In the genomic region with DNA sequence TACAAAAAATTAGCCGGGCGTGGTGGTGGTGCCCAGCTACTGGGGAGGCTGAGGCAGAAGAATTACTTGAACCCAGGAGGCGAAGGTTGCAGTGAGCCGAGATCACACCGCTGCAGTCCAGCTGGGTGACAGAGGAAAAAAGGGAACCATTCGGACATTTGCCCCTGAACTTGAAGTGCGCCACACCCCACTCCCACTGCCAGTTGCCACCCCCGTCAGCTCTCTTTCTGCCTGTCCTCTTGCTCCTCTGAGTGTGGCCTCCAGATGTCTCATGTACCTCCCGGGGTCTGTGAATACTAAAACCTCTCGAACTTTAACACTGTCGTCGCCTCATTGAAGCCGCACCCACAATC, we compare ENCODE assay signal across 17 cellular contexts. TPM values are rescaled to one million over a fixed set of nuclear protein-coding genes. Genes with fewer than 3 reads are reported as not detected.
DNase-seq lines count a peak whose midpoint lies in the region; ATAC-seq and TF ChIP-seq lines count a peak whose summit lies in the region.
"Had no signal": no experiment of that assay in that cellular context is flagged by ENCODE, and none has a peak within 500 bp of the region (broad histone marks: within the 10 kb centered on the region; RNA-seq: fewer than 3 reads in every experiment).

No MANE protein-coding gene starts in this region.

- peak overlapping the region; percentile 2 for H2AFZ ChIP-seq in IMR-90 (replicated peaks; ENCODE audit: low read length, poor library complexity)

- BruUV-seq in IMR-90 (replicated peaks; lab: Mats Ljungman, UMichigan), result no TSS peak

- no peak overlapping the region for H3K4me3 ChIP-seq in IMR-90 (ENCODE audit: insufficient read depth, low read depth, low read length)
- H3K4me3 ChIP-seq in colonic mucosa, result no peak overlapping the region
- H3K4me3 ChIP-seq in lower lobe of right lung, result peak overlapping the region; percentile 10
- H3K4me3 ChIP-seq in stomach, result no peak overlapping the region
- H3K4me3 ChIP-seq: BLaER1 had no signal

- POLR2A ChIA-PET in IMR-90 (lab: Charles Lee; ENCODE audit: unreplicated experiment), result no interaction called here

- no peaks in the 10 kb centered on the region for H4K20me1 ChIP-seq in IMR-90 (ENCODE audit: insufficient read depth, low read length)
- H4K20me1 ChIP-seq: BLaER1 had no signal

- no peak overlapping the region for H4K8ac ChIP-seq in IMR-90 (ENCODE audit: low read depth in 2 of 2, low read length in 2 of 2)

- dilution Hi-C loops in IMR-90 (cut with HindIII; ENCODE audit: low sequenced_read_pairs, unreplicated experiment), result no loop called here

- H2AK5ac ChIP-seq in IMR-90 (ENCODE audit: low read depth, low read length), result no peak overlapping the region

- no peak overlapping the region for H2BK20ac ChIP-seq in IMR-90 (ENCODE audit: low read depth, low read length)

- H3K23ac ChIP-seq in IMR-90 (ENCODE audit: low read depth, low read length), result no peak overlapping the region

- no peaks in the 10 kb centered on the region for H3K36me3 ChIP-seq in IMR-90 (ENCODE audit: control insufficient read depth, insufficient read depth, low read length)
- no peaks in the 10 kb centered on the region for H3K36me3 ChIP-seq in colonic mucosa
- H3K36me3 ChIP-seq in lower lobe of right lung, result no peaks in the 10 kb centered on the region
- no peaks in the 10 kb centered on the region for H3K36me3 ChIP-seq in stomach
- H3K36me3 ChIP-seq: BLaER1 had no signal

- H3K9ac ChIP-seq in IMR-90 (ENCODE audit: low read depth, low read length) (no peak overlapping the region; the same call in 1 of the 2 replicates), colonic mucosa (ENCODE audit: low read depth in 2 of 2, low read length in 2 of 2) (no peak overlapping the region)
- H3K9ac ChIP-seq: BLaER1 had no signal

- TF ChIP-seq CTCF in IMR-90 (conservative IDR thresholded peaks at IDR 0.05; ENCODE audit: low read depth, low read length) (no peak), colonic mucosa (IDR thresholded peaks at IDR 0.05) (no peak), lower lobe of right lung (IDR thresholded peaks at IDR 0.05) (no peak), stomach (IDR thresholded peaks at IDR 0.05) (no peak)

- DNase-seq in IMR-90 (no peak), colonic mucosa (no peak), lower lobe of right lung (peak; percentile 70), stomach (no peak), NCI-H524 treated with DMSO at 0.1 percent for 48 hours (lab: John Stamatoyannopoulos, UW) (no peak), OCI-M2 (lab: John Stamatoyannopoulos, UW; ENCODE audit: unreplicated experiment) (no peak), GDM1 (lab: John Stamatoyannopoulos, UW) (no peak), hippocampal formation (lab: John Stamatoyannopoulos, UW) (no peak)
- DNase-seq: activated CD4-positive, alpha-beta T cell treated with anti-CD3 and anti-CD28 coated beads, Interleukin-2, amount 10 ng/mL, durations not matched to agents 7 days and 5 days; naive B cell; stimulated activated CD4-positive, alpha-beta T cell treated with anti-CD3 and anti-CD28 coated beads, Interleukin-15, amount 100 ng/mL, for 24 hours; stimulated activated CD8-positive, alpha-beta memory T cell treated with anti-CD3 and anti-CD28 coated beads, Interleukin-4, amount 100 ng/mL, for 48 hours; T-cell had no signal

- H3K56ac ChIP-seq in IMR-90 (ENCODE audit: extremely low read depth, insufficient read depth, low read length), result no peak overlapping the region

- H3K9me1 ChIP-seq in IMR-90 (ENCODE audit: insufficient read depth, low read length), result no peaks in the 10 kb centered on the region

- H3K79me1 ChIP-seq in IMR-90 (ENCODE audit: low read depth in 1 of 2, low read length in 2 of 2), result no peaks in the 10 kb centered on the region

- no CpG with 5 or more reads among the region's 13 CpGs for WGBS in IMR-90 (ENCODE audit: extremely low coverage in 2 of 2, insufficient read length in 1 of 2), 2 experiments
- WGBS in stomach, 5 donors, result 71 to 83% (median 80%) methylated on average over 13 of the region's 13 CpGs

- no peak overlapping the region for H3K18ac ChIP-seq in IMR-90 (ENCODE audit: low read depth, low read length)

- H4K5ac ChIP-seq in IMR-90 (ENCODE audit: low read depth, low read length), result no peak overlapping the region

- H3K4me1 ChIP-seq in IMR-90 (ENCODE audit: control insufficient read depth, insufficient read depth, low read length) (peaks cover 5% of the 10 kb centered on the region), colonic mucosa (no peaks in the 10 kb centered on the region), lower lobe of right lung (peaks cover 35% of the 10 kb centered on the region), stomach (peaks cover 0 to 16% (median 0%) of the 10 kb centered on the region in 4 donors)

- CTCF ChIA-PET in IMR-90 (lab: Yijun Ruan, JAX), result interaction anchor here (0.6 to 1.3 kb wide), 2 partner anchors 21 to 63 kb away, joined by 3 to 4 read pairs; no protein-coding TSS in a partner anchor

- ATAC-seq in IMR-90 (ENCODE audit: low read depth) (no peak; the same call in 1 of the 2 replicates), lower lobe of right lung (peak; percentile 61 to 70)
- ATAC-seq: T-cell had no signal

- 0 out of 2 replicates have a peak overlapping the region, but pooled peaks have one; percentile 13 for H3K4me2 ChIP-seq in IMR-90 (ENCODE audit: low read depth, low read length)
- H3K4me2 ChIP-seq: BLaER1 had no signal

- TF ChIP-seq EP300 in stomach (IDR thresholded peaks at IDR 0.05), result no peak

- no peak overlapping the region for H3K4ac ChIP-seq in IMR-90 (ENCODE audit: low read depth, low read length)

- H3K9me3 ChIP-seq in IMR-90 (ENCODE audit: control insufficient read depth, insufficient read depth, low read length) (no peaks in the 10 kb centered on the region), colonic mucosa (no peaks in the 10 kb centered on the region), lower lobe of right lung (no peaks in the 10 kb centered on the region), stomach (peaks cover 0 to 6% (median 0%) of the 10 kb centered on the region in 4 donors)

- no peak overlapping the region for H2BK5ac ChIP-seq in IMR-90 (ENCODE audit: low read depth, low read length, poor library complexity, severe bottlenecking)

- no peak overlapping the region for H2AK9ac ChIP-seq in IMR-90 (replicated peaks; ENCODE audit: low read depth, low read length, poor library complexity)

- H4K91ac ChIP-seq in IMR-90 (ENCODE audit: insufficient read depth, low read depth, low read length), result no peak overlapping the region

- no peaks in the 10 kb centered on the region for H3K27me3 ChIP-seq in IMR-90 (ENCODE audit: control insufficient read depth, insufficient read depth, low read length)
- H3K27me3 ChIP-seq in colonic mucosa, result no peaks in the 10 kb centered on the region
- H3K27me3 ChIP-seq in lower lobe of right lung (ENCODE audit: low read depth), result no peaks in the 10 kb centered on the region
- no peaks in the 10 kb centered on the region for H3K27me3 ChIP-seq in stomach
- H3K27me3 ChIP-seq: BLaER1 had no signal

- no peak overlapping the region for H3K14ac ChIP-seq in IMR-90 (replicated peaks; ENCODE audit: low read depth, low read length)

- H3K27ac ChIP-seq in IMR-90 (ENCODE audit: insufficient read depth, low read length) (no peak overlapping the region), colonic mucosa (peak overlapping the region; percentile 65), lower lobe of right lung (peak overlapping the region; percentile 88), stomach (peak overlapping the region in 4 of 5 donors; percentile 43 to 68 (median 60))
- H3K27ac ChIP-seq: BLaER1 had no signal

- H2BK15ac ChIP-seq in IMR-90 (ENCODE audit: low read depth, low read length), result no peak overlapping the region

- no peak for TF ChIP-seq RAD21 in IMR-90 (IDR thresholded peaks at IDR 0.05; ENCODE audit: low read length)

- intact Hi-C loops in IMR-90 (cut with micrococcal nuclease), result no loop called here
- intact Hi-C loops in colonic mucosa (cut with DNase I), result no loop called here
- intact Hi-C loops in lower lobe of right lung (cut with DNase I), result no loop called here
- intact Hi-C loops in stomach (cut with DNase I; ENCODE audit: low total_unique reads), result no loop called here

- in situ Hi-C loops in IMR-90 (cut with MboI; ENCODE audit: low sequenced_read_pairs), result no loop called here

- no peak for TF ChIP-seq POLR2A in IMR-90 (IDR thresholded peaks at IDR 0.05; ENCODE audit: low read depth, low read length)
- no peak for TF ChIP-seq POLR2A in stomach (IDR thresholded peaks at IDR 0.05)

- H2BK120ac ChIP-seq in IMR-90 (ENCODE audit: low read depth, low read length), result no peak overlapping the region

TF ChIP-seq in IMR-90, 13 proteins besides CTCF, POLR2A, EP300 and RAD21:
- TF ChIP-seq NFE2L2 (IDR thresholded peaks at IDR 0.05; ENCODE audit: low read depth, low read length) (no peak), CHD1 (IDR thresholded peaks at IDR 0.05; ENCODE audit: low read depth, low read length) (no peak), RCOR1 (IDR thresholded peaks at IDR 0.05; ENCODE audit: insufficient replicate concordance, low read length) (no peak)
TF ChIP-seq in IMR-90: peak in this region for 0.

RNA-seq across cellular contexts. Expression of a gene that starts 4.0 kb away (rescaled TPM):
- total RNA-seq in IMR-90 (2012; rRNA removed) (not detected in 2 replicates), colonic mucosa (1 to 10 TPM; 1.3 to 7.1 TPM), lower lobe of right lung (62.3 TPM), stomach (1 to 10 TPM in 3 of 5 donors, not detected in 2; 1.6 to 7.0 (median 3.1) TPM)
- polyA plus RNA-seq in IMR-90 (2012; rRNA removed) (not detected in 2 replicates), stomach (1 to 10 TPM in 2 of 3 donors, under 1 TPM in 1; 0.58 to 2.7 (median 2.3) TPM)
- polyA plus RNA-seq in IMR-90 (2012; cell fraction: cytosol; rRNA removed), result not detected in 2 replicates
- not detected in 2 replicates for polyA plus RNA-seq in IMR-90 (2012; cell fraction: nucleus; rRNA removed; ENCODE audit: low replicate concordance)
- total RNA-seq: activated CD4-positive, alpha-beta T cell treated with anti-CD3 and anti-CD28 coated beads, Interleukin-2, amount 10 ng/mL, durations not matched to agents 7 days and 5 days; activated T-helper 2 cell treated with anti-CD3 and anti-CD28 coated beads, Interferon-gamma antibody, Interleukin-2, Interleukin-4, amounts not matched to agents 10 μg/mL and 5 μg/mL and 100 μg/mL, durations not matched to agents 14 hours and 24 hours and 36 hours; endothelial cell of umbilical vein; LHCN-M2 had no signal
- polyA plus RNA-seq: endothelial cell of umbilical vein had no signal

RNA-seq across cellular contexts. Expression of a gene that starts 38.0 kb away (rescaled TPM):
- total RNA-seq in IMR-90 (2012; rRNA removed) (not detected in 2 replicates), colonic mucosa (1 to 10 TPM in 1 of 2 donors, under 1 TPM in 1; 0.47 to 1.1 TPM), lower lobe of right lung (29.4 TPM), stomach (1 to 10 TPM in 2 of 5 donors, under 1 TPM in 1, not detected in 2; 0.58 to 1.7 (median 1.3) TPM)
- polyA plus RNA-seq in IMR-90 (2012; rRNA removed) (not detected in 2 replicates), stomach (1 to 10 TPM in 2 of 3 donors, under 1 TPM in 1; 0.48 to 2.9 (median 1.4) TPM)
- not detected in 2 replicates for polyA plus RNA-seq in IMR-90 (2012; cell fraction: cytosol; rRNA removed)
- polyA plus RNA-seq in IMR-90 (2012; cell fraction: nucleus; rRNA removed; ENCODE audit: low replicate concordance), result not detected in 2 replicates
- total RNA-seq: activated CD4-positive, alpha-beta T cell treated with anti-CD3 and anti-CD28 coated beads, Interleukin-2, amount 10 ng/mL, durations not matched to agents 7 days and 5 days; activated T-helper 2 cell treated with anti-CD3 and anti-CD28 coated beads, Interferon-gamma antibody, Interleukin-2, Interleukin-4, amounts not matched to agents 10 μg/mL and 5 μg/mL and 100 μg/mL, durations not matched to agents 14 hours and 24 hours and 36 hours; endothelial cell of umbilical vein; T-cell had no signal
- polyA plus RNA-seq: endothelial cell of umbilical vein had no signal

RNA-seq across cellular contexts. Expression of a gene that starts 47.3 kb away (rescaled TPM):
- total RNA-seq in IMR-90 (2012; rRNA removed) (not detected in 2 replicates), colonic mucosa (1 to 10 TPM in 1 of 2 donors, under 1 TPM in 1; 0.69 to 2.5 TPM), lower lobe of right lung (105 TPM), stomach (10 to 100 TPM in 1 of 5 donors, 1 to 10 TPM in 3, not detected in 1; 7.0 to 10.5 (median 8.5) TPM)
- polyA plus RNA-seq in IMR-90 (2012; rRNA removed) (not detected in 2 replicates), stomach (1 to 10 TPM; 1.7 to 7.5 (median 1.8) TPM)
- polyA plus RNA-seq in IMR-90 (2012; cell fraction: cytosol; rRNA removed), result not detected in 2 replicates
- polyA plus RNA-seq in IMR-90 (2012; cell fraction: nucleus; rRNA removed; ENCODE audit: low replicate concordance), result not detected in 2 replicates
- total RNA-seq: activated CD4-positive, alpha-beta T cell treated with anti-CD3 and anti-CD28 coated beads, Interleukin-2, amount 10 ng/mL, durations not matched to agents 7 days and 5 days; activated T-helper 2 cell treated with anti-CD3 and anti-CD28 coated beads, Interferon-gamma antibody, Interleukin-2, Interleukin-4, amounts not matched to agents 10 μg/mL and 5 μg/mL and 100 μg/mL, durations not matched to agents 14 hours and 24 hours and 36 hours; endothelial cell of umbilical vein had no signal
- polyA plus RNA-seq: endothelial cell of umbilical vein had no signal

Comparison
In these comparisons a context has a peak if more than half of its experiments do, and no peak if none do; other contexts are left out.
1. RNA of a gene that starts 38.0 kb away (total RNA-seq): 29.4 TPM in lower lobe of right lung (single experiment); 0.47 to 1.1 TPM in colonic mucosa, 0.58 to 1.7 TPM in stomach and not detected in IMR-90; every median in the first group is over 10 times any median in the second.